ENCODE assay signal across 18 cellular contexts in genomic region chr14:70391493-70392391, GRCh38. TPM values are rescaled to one million over a fixed set of nuclear protein-coding genes. Genes with fewer than 3 reads are reported as not detected.
A peak's percentile ranks its signal among the peaks of the same experiment; 100 is the strongest.
DNase-seq lines count a peak whose midpoint lies in the region; ATAC-seq, FAIRE-seq and TF ChIP-seq lines count a peak whose summit lies in the region.
"Had no signal": no experiment of that assay in that cellular context is flagged by ENCODE, and none has a peak within 500 bp of the region (broad histone marks: within the 10 kb centered on the region; RNA-seq: fewer than 3 reads in every experiment).

No MANE protein-coding gene starts in this region.

- H3K9me3 Mint-ChIP-seq in endodermal cell = peaks cover 3% of the 10 kb centered on the region
- H3K9me3 Mint-ChIP-seq in stimulated activated naive B cell treated with anti-CD40 and anti-IgM and Interleukin-4, amounts not matched to agents 10 μg/mL and 1 μg/mL and 100 μg/mL, for 72 hours = peaks cover 0 to 2% of the 10 kb centered on the region in 2 donors

- peaks cover 4% of the 10 kb centered on the region for H3K4me1 Mint-ChIP-seq in endodermal cell
- H3K4me1 Mint-ChIP-seq in stimulated activated naive B cell treated with anti-CD40 and anti-IgM and Interleukin-4, amounts not matched to agents 10 μg/mL and 1 μg/mL and 100 μg/mL, for 72 hours = peaks cover 6 to 10% of the 10 kb centered on the region in 2 donors
- H3K4me1 Mint-ChIP-seq: CD14-positive monocyte had no signal

- no peaks in the 10 kb centered on the region for H3K9me3 ChIP-seq in HUES64 (ENCODE audit: insufficient read depth, low read depth, low read length)
- H3K9me3 ChIP-seq in endodermal cell (ENCODE audit: control insufficient read depth, low read length) = no peaks in the 10 kb centered on the region
- H3K9me3 ChIP-seq in mucosa of rectum (ENCODE audit: control insufficient read depth in 2 of 2, low read length in 2 of 2) = no peaks in the 10 kb centered on the region

- FAIRE-seq in urothelium cell line (lab: Jason Lieb, UNC) = peak; percentile 89
- FAIRE-seq: GM12892, H54, K562 had no signal

- intact Hi-C loops in posterior cingulate gyrus (cut with DNase I) = no loop called here

- no peaks in the 10 kb centered on the region for H3K27me3 Mint-ChIP-seq in endodermal cell (ENCODE audit: insufficient read depth)
- no peaks in the 10 kb centered on the region for H3K27me3 Mint-ChIP-seq in stimulated activated naive B cell treated with anti-CD40 and anti-IgM and Interleukin-4, amounts not matched to agents 10 μg/mL and 1 μg/mL and 100 μg/mL, for 72 hours

- DNase-seq in endodermal cell (no peak), urothelium cell line (ENCODE audit: low spot score) (no peak), posterior cingulate gyrus (no peak), NCI-H345 treated with DMSO at 0.1 percent for 48 hours (lab: John Stamatoyannopoulos, UW; ENCODE audit: unreplicated experiment) (no peak)
- DNase-seq in stimulated activated naive B cell treated with anti-CD40 and anti-IgM and Interleukin-4, amounts not matched to agents 10 μg/mL and 1 μg/mL and 100 μg/mL, for 72 hours = no peak
- DNase-seq: COR-L47, GF-D8, NCI-H1436, NCI-H2081, NCI-H510A, NCI-H82, PC-9 had no signal

- H3K27me3 ChIP-seq in HUES64 (ENCODE audit: insufficient read depth, low read length) = no peaks in the 10 kb centered on the region
- H3K27me3 ChIP-seq in endodermal cell (ENCODE audit: control insufficient read depth, insufficient read depth, low read length, poor library complexity, severe bottlenecking) = no peaks in the 10 kb centered on the region
- no peaks in the 10 kb centered on the region for H3K27me3 ChIP-seq in mucosa of rectum (ENCODE audit: control insufficient read depth in 2 of 2, insufficient read depth in 2 of 2, low read length in 2 of 2)

- TF ChIP-seq CTCF in endodermal cell (conservative IDR thresholded peaks at IDR 0.05) = no peak

- H3K27ac Mint-ChIP-seq in endodermal cell = peak overlapping the region; percentile 58
- H3K27ac Mint-ChIP-seq in stimulated activated naive B cell treated with anti-CD40 and anti-IgM and Interleukin-4, amounts not matched to agents 10 μg/mL and 1 μg/mL and 100 μg/mL, for 72 hours = no peak overlapping the region
- H3K27ac Mint-ChIP-seq: CD14-positive monocyte had no signal

- whole genome bisulfite sequencing in HUES64 = 86% methylated on average over 5 of the region's 6 CpGs
- 96 to 100% methylated on average over 4 to 6 of the region's 6 CpGs for WGBS in endodermal cell (ENCODE audit: insufficient coverage in 1 of 2, insufficient read length in 1 of 2), 2 experiments

- no peak overlapping the region for H3K4me3 Mint-ChIP-seq in endodermal cell
- no peak overlapping the region for H3K4me3 Mint-ChIP-seq in stimulated activated naive B cell treated with anti-CD40 and anti-IgM and Interleukin-4, amounts not matched to agents 10 μg/mL and 1 μg/mL and 100 μg/mL, for 72 hours
- H3K4me3 Mint-ChIP-seq: CD14-positive monocyte had no signal

- H3K9ac ChIP-seq in HUES64 (ENCODE audit: low read depth, low read length) (no peak overlapping the region; the same call in 1 of the 2 replicates), endodermal cell (ENCODE audit: extremely low read depth, low read length, poor library complexity, severe bottlenecking) (no peak overlapping the region), mucosa of rectum (ENCODE audit: low read depth in 1 of 2, low read length in 2 of 2) (peak overlapping the region in 1 of 2 donors; percentile 34)

- H3K4me3 ChIP-seq in HUES64 (ENCODE audit: low read length) (no peak overlapping the region), endodermal cell (ENCODE audit: low read length) (no peak overlapping the region), mucosa of rectum (ENCODE audit: low read length in 2 of 2) (peak overlapping the region; percentile 7 to 28)
- H3K4me3 ChIP-seq: K562, PC-9 had no signal

- H3K4me1 ChIP-seq in HUES64 (ENCODE audit: insufficient read depth, low read length) (peaks cover 11% of the 10 kb centered on the region), endodermal cell (ENCODE audit: control insufficient read depth, insufficient read depth, low read length) (peaks cover 5% of the 10 kb centered on the region), mucosa of rectum (ENCODE audit: control insufficient read depth in 2 of 2, insufficient read depth in 2 of 2, low read length in 2 of 2) (peaks cover 0 to 8% of the 10 kb centered on the region in 2 donors)

- H3K36me3 ChIP-seq in HUES64 (ENCODE audit: insufficient read depth, low read length) (peaks cover 10% of the 10 kb centered on the region; the same call in 1 of the 2 replicates), endodermal cell (ENCODE audit: control insufficient read depth, insufficient read depth, low read length) (peaks cover 42% of the 10 kb centered on the region), mucosa of rectum (ENCODE audit: control insufficient read depth in 2 of 2, insufficient read depth in 2 of 2, low read length in 2 of 2) (peaks cover 3 to 6% of the 10 kb centered on the region in 2 donors)

- no peak for ATAC-seq in stimulated activated naive B cell treated with anti-CD40 and anti-IgM and Interleukin-4, amounts not matched to agents 10 μg/mL and 1 μg/mL and 100 μg/mL, for 72 hours (replicated peaks)
- ATAC-seq: K562 had no signal

- peak overlapping the region; percentile 10; the same call in 1 of the 2 replicates for H3K27ac ChIP-seq in HUES64 (ENCODE audit: low read depth, low read length)
- H3K27ac ChIP-seq in endodermal cell (ENCODE audit: low read depth, low read length) = no peak overlapping the region
- peak overlapping the region; percentile 64 to 66 for H3K27ac ChIP-seq in mucosa of rectum (ENCODE audit: low read depth in 2 of 2, low read length in 2 of 2)
- H3K27ac ChIP-seq: PC-9 had no signal

- H3K36me3 Mint-ChIP-seq in endodermal cell (ENCODE audit: low read depth) = peaks cover 46% of the 10 kb centered on the region
- H3K36me3 Mint-ChIP-seq in stimulated activated naive B cell treated with anti-CD40 and anti-IgM and Interleukin-4, amounts not matched to agents 10 μg/mL and 1 μg/mL and 100 μg/mL, for 72 hours = peaks cover 33 to 41% of the 10 kb centered on the region in 2 donors

RNA-seq across cellular contexts. Expression of gene SYNJ2BP, which starts 25.1 kb away (rescaled TPM):
- polyA plus RNA-seq in HUES64 (2013, experiment 1 of 2) = 15.7 TPM
- 14.1 TPM for polyA plus RNA-seq in HUES64 (2013, experiment 2 of 2)
- total RNA-seq in endodermal cell = 10 to 100 TPM; 31.0 to 40.6 TPM
- 17.6 TPM for polyA plus RNA-seq in endodermal cell (2013, experiment 1 of 2)
- 16.4 TPM for polyA plus RNA-seq in endodermal cell (2013, experiment 2 of 2)

RNA-seq across cellular contexts. Expression of gene COX16, which starts 32.3 kb away (rescaled TPM):
- polyA plus RNA-seq in HUES64 (2013, experiment 1 of 2) = 55.2 TPM
- 51.2 TPM for polyA plus RNA-seq in HUES64 (2013, experiment 2 of 2)
- total RNA-seq in endodermal cell = 10 to 100 TPM; 61.3 to 62.4 TPM
- 56.4 TPM for polyA plus RNA-seq in endodermal cell (2013, experiment 1 of 2)
- polyA plus RNA-seq in endodermal cell (2013, experiment 2 of 2) = 58.0 TPM

Comparison
In these comparisons a context has a peak if more than half of its experiments do, and no peak if none do; other contexts are left out.
1. H3K4me3 ChIP-seq: peak in mucosa of rectum (2 of 2); none in HUES64 (single experiment) and endodermal cell (single experiment).